ENCODE assay signal across 7 cellular contexts in genomic region chr7:8261711-8262695, GRCh38. TPM values are rescaled to one million over a fixed set of nuclear protein-coding genes. Genes with fewer than 3 reads are reported as not detected.
DNase-seq lines count a peak whose midpoint lies in the region; TF ChIP-seq lines count a peak whose summit lies in the region.

ICA1 (minus strand) TSS chr7:8262167; CDS start chr7:8235926, 26,241 bp downstream.

- TF ChIP-seq EP300 in suprapubic skin (IDR thresholded peaks at IDR 0.05): no peak

- H3K27ac ChIP-seq in suprapubic skin: peak within 1 kb of the TSS; percentile 88

- H3K4me3 ChIP-seq in GM12864 (ENCODE audit: low read depth, low read length) (peak within 1 kb of the TSS; percentile 53), HFF-Myc (replicated peaks; ENCODE audit: low read depth, low read length) (peak within 1 kb of the TSS; percentile 37), suprapubic skin (peak within 1 kb of the TSS; percentile 88)

- DNase-seq in GM12864 (ENCODE audit: low read depth) (no peak), HFF-Myc (ENCODE audit: extremely low read depth, low read depth) (no peak), NCI-H1930 (lab: John Stamatoyannopoulos, UW) (peak; percentile 65 to 70), erythroblast (lab: John Stamatoyannopoulos, UW) (peak; percentile 62 to 65), midbrain (lab: John Stamatoyannopoulos, UW) (peak; percentile 22), suprapubic skin (ENCODE audit: low spot score in 2 of 2) (peak; percentile 73 to 81)
- DNase-seq in activated CD4-positive, CD25-positive, alpha-beta regulatory T cell treated with anti-CD3 and anti-CD28 coated beads, Interleukin-2, amount 50 U/mL, for 72 hours: peak; percentile 34

- no peaks in the 10 kb centered on the region for H3K36me3 ChIP-seq in suprapubic skin

- TF ChIP-seq POLR2A in erythroblast (IDR thresholded peaks at IDR 0.05; ENCODE audit: low read length) (peak; percentile 54), suprapubic skin (IDR thresholded peaks at IDR 0.05) (peak in 1 of 2 donors; percentile 10)

- TF ChIP-seq CTCF in GM12864 (IDR thresholded peaks at IDR 0.05; ENCODE audit: low read depth, low read length, missing control alignments) (no peak), HFF-Myc (IDR thresholded peaks at IDR 0.05; ENCODE audit: low read depth, low read length, missing control alignments) (no peak), suprapubic skin (IDR thresholded peaks at IDR 0.05) (no peak)

- H3K27me3 ChIP-seq in suprapubic skin: peaks cover 19% of the 10 kb centered on the region

- H3K9me3 ChIP-seq in suprapubic skin: no peaks in the 10 kb centered on the region

- peaks cover 18% of the 10 kb centered on the region for H3K4me1 ChIP-seq in suprapubic skin

- 1% methylated on average over 43 of the region's 109 CpGs for WGBS in suprapubic skin

RNA-seq across cellular contexts. Expression of gene ICA1, which starts in this region (rescaled TPM):
- total RNA-seq in suprapubic skin: 100 to 1,000 TPM in 1 of 4 donors, 10 to 100 TPM in 3; 22.3 to 140 (median 38.8) TPM

Comparison
In these comparisons a context has a peak if more than half of its experiments do, and no peak if none do; other contexts are left out.
1. DNase-seq: peak in NCI-H1930 (2 of 2), activated CD4-positive, CD25-positive, alpha-beta regulatory T cell treated with anti-CD3 and anti-CD28 coated beads, Interleukin-2, amount 50 U/mL, for 72 hours (single experiment), erythroblast (2 of 2), midbrain (single experiment) and suprapubic skin (2 of 2); none in GM12864 (single experiment) and HFF-Myc (single experiment).
2. H3K4me3 ChIP-seq: peak in every context shown above with its lines; median percentile 88 in suprapubic skin; 53 in GM12864; 37 in HFF-Myc.